8 cellular contexts compared by ENCODE assay signal in genomic region chr2:121095257-121096080, GRCh38.
A peak's percentile ranks its signal among the peaks of the same experiment; 100 is the strongest.
DNase-seq lines count a peak whose midpoint lies in the region; TF ChIP-seq lines count a peak whose summit lies in the region.

No MANE protein-coding gene starts in this region.

- no peak overlapping the region for H3K27ac ChIP-seq in effector memory CD4-positive, alpha-beta T cell (ENCODE audit: insufficient read depth, low read length, poor library complexity, severe bottlenecking)

- peak; percentile 52 for TF ChIP-seq CTCF in GM13976 (IDR thresholded peaks at IDR 0.05; ENCODE audit: borderline replicate concordance, control extremely low read depth, extremely low read depth, insufficient read depth, missing control alignments)
- peak; percentile 73 for TF ChIP-seq CTCF in osteocyte (IDR thresholded peaks at IDR 0.05)

- H3K27me3 ChIP-seq in effector memory CD4-positive, alpha-beta T cell (replicated peaks; ENCODE audit: control insufficient read depth, insufficient read depth, low read length, poor library complexity, severe bottlenecking): no peaks in the 10 kb centered on the region

- H3K9me3 Mint-ChIP-seq in osteocyte (ENCODE audit: unreplicated experiment): no peaks in the 10 kb centered on the region
- no peaks in the 10 kb centered on the region for H3K9me3 Mint-ChIP-seq in activated T-helper 1 cell treated with anti-CD3 and anti-CD28 coated beads, Interleukin-12 subunit alpha, Interleukin-12 subunit beta, Interleukin-2, Interleukin-4 antibody, amounts not matched to agents 30 ng/mL and 10 ng/mL and 1 ng/mL, durations not matched to agents 14 hours and 24 hours and 36 hours

- H3K27me3 Mint-ChIP-seq in osteocyte (ENCODE audit: unreplicated experiment): peaks cover 50% of the 10 kb centered on the region
- H3K27me3 Mint-ChIP-seq in activated T-helper 1 cell treated with anti-CD3 and anti-CD28 coated beads, Interleukin-12 subunit alpha, Interleukin-12 subunit beta, Interleukin-2, Interleukin-4 antibody, amounts not matched to agents 30 ng/mL and 10 ng/mL and 1 ng/mL, durations not matched to agents 14 hours and 24 hours and 36 hours (ENCODE audit: insufficient read depth): peaks cover 4% of the 10 kb centered on the region

- no peaks in the 10 kb centered on the region for H3K36me3 Mint-ChIP-seq in osteocyte (ENCODE audit: unreplicated experiment)
- no peaks in the 10 kb centered on the region for H3K36me3 Mint-ChIP-seq in activated T-helper 1 cell treated with anti-CD3 and anti-CD28 coated beads, Interleukin-12 subunit alpha, Interleukin-12 subunit beta, Interleukin-2, Interleukin-4 antibody, amounts not matched to agents 30 ng/mL and 10 ng/mL and 1 ng/mL, durations not matched to agents 14 hours and 24 hours and 36 hours (ENCODE audit: low read depth)

- no peaks in the 10 kb centered on the region for H3K9me3 ChIP-seq in effector memory CD4-positive, alpha-beta T cell (ENCODE audit: control insufficient read depth, low read length)

- no peak overlapping the region for H3K4me3 ChIP-seq in effector memory CD4-positive, alpha-beta T cell (ENCODE audit: insufficient read depth, low read depth, low read length, poor library complexity, severe bottlenecking)

- H3K36me3 ChIP-seq in effector memory CD4-positive, alpha-beta T cell (ENCODE audit: control insufficient read depth, insufficient read depth, low read length): no peaks in the 10 kb centered on the region

- H3K27ac Mint-ChIP-seq in osteocyte (ENCODE audit: unreplicated experiment): no peak overlapping the region
- H3K27ac Mint-ChIP-seq in activated T-helper 1 cell treated with anti-CD3 and anti-CD28 coated beads, Interleukin-12 subunit alpha, Interleukin-12 subunit beta, Interleukin-2, Interleukin-4 antibody, amounts not matched to agents 30 ng/mL and 10 ng/mL and 1 ng/mL, durations not matched to agents 14 hours and 24 hours and 36 hours: no peak overlapping the region

- H3K4me1 Mint-ChIP-seq in osteocyte (ENCODE audit: unreplicated experiment): peaks cover 3% of the 10 kb centered on the region
- H3K4me1 Mint-ChIP-seq in activated T-helper 1 cell treated with anti-CD3 and anti-CD28 coated beads, Interleukin-12 subunit alpha, Interleukin-12 subunit beta, Interleukin-2, Interleukin-4 antibody, amounts not matched to agents 30 ng/mL and 10 ng/mL and 1 ng/mL, durations not matched to agents 14 hours and 24 hours and 36 hours (ENCODE audit: low read depth): no peaks in the 10 kb centered on the region

- H3K4me3 Mint-ChIP-seq in osteocyte (ENCODE audit: unreplicated experiment): no peak overlapping the region
- H3K4me3 Mint-ChIP-seq in activated T-helper 1 cell treated with anti-CD3 and anti-CD28 coated beads, Interleukin-12 subunit alpha, Interleukin-12 subunit beta, Interleukin-2, Interleukin-4 antibody, amounts not matched to agents 30 ng/mL and 10 ng/mL and 1 ng/mL, durations not matched to agents 14 hours and 24 hours and 36 hours: no peak overlapping the region

- DNase-seq in AML-193 (lab: John Stamatoyannopoulos, UW) (peak; percentile 28 to 39), GM13976 (ENCODE audit: low spot score) (peak; percentile 73), LoVo (ENCODE audit: low spot score) (peak; percentile 54), SK-MEL-5 (ENCODE audit: low read depth, low spot score) (peak; percentile 73), fibroblast of gingiva (ENCODE audit: low read depth) (peak; percentile 65), osteocyte (ENCODE audit: extremely low spot score, unreplicated experiment) (no peak)
- no peak for DNase-seq in activated T-helper 1 cell treated with anti-CD3 and anti-CD28 coated beads, Interleukin-12 subunit alpha, Interleukin-12 subunit beta, Interleukin-2, Interleukin-4 antibody, amounts not matched to agents 30 ng/mL and 10 ng/mL and 1 ng/mL, durations not matched to agents 14 hours and 24 hours and 36 hours (ENCODE audit: low spot score)
- no peak for DNase-seq in effector memory CD4-positive, alpha-beta T cell

- in situ Hi-C loops in GM13976 (cut with MboI; ENCODE audit: low sequenced_read_pairs, unreplicated experiment): no loop called here
- in situ Hi-C loops in SK-MEL-5 (cut with HindIII; ENCODE audit: low pct_unique_long_range_greater_than_20kb, low sequenced_read_pairs): no loop called here

- intact Hi-C loops in activated T-helper 1 cell treated with anti-CD3 and anti-CD28 coated beads, Interleukin-12 subunit alpha, Interleukin-12 subunit beta, Interleukin-2, Interleukin-4 antibody, amounts not matched to agents 30 ng/mL and 10 ng/mL and 1 ng/mL, durations not matched to agents 14 hours and 24 hours and 36 hours (cut with micrococcal nuclease): no loop called here

- no peaks in the 10 kb centered on the region for H3K4me1 ChIP-seq in effector memory CD4-positive, alpha-beta T cell (ENCODE audit: control insufficient read depth, insufficient read depth, low read length, poor library complexity, severe bottlenecking)

Comparison
In these comparisons a context has a peak if more than half of its experiments do, and no peak if none do; other contexts are left out.
1. DNase-seq: peak in AML-193 (2 of 2), GM13976 (single experiment), LoVo (single experiment), SK-MEL-5 (single experiment) and fibroblast of gingiva (single experiment); none in osteocyte (single experiment), activated T-helper 1 cell treated with anti-CD3 and anti-CD28 coated beads, Interleukin-12 subunit alpha, Interleukin-12 subunit beta, Interleukin-2, Interleukin-4 antibody, amounts not matched to agents 30 ng/mL and 10 ng/mL and 1 ng/mL, durations not matched to agents 14 hours and 24 hours and 36 hours (single experiment) and effector memory CD4-positive, alpha-beta T cell (0 of 3).